In genomic region chr11:47449541-47449940, GRCh38 we compare ENCODE assay signal across 20 cellular contexts. TPM values are rescaled to one million over a fixed set of nuclear protein-coding genes. Genes with fewer than 3 reads are reported as not detected.
"Had no signal": no experiment of that assay in that cellular context is flagged by ENCODE, and none has a peak within 500 bp of the region (broad histone marks: within the 10 kb centered on the region; RNA-seq: fewer than 3 reads in every experiment).

No MANE protein-coding gene starts in this region.

- ATAC-seq: stimulated activated effector memory CD8-positive, alpha-beta T cell treated with anti-CD3 and anti-CD28 coated beads, Interleukin-12 subunit alpha, Interleukin-12 subunit beta, amount 100 ng/mL, for 72 hours; stimulated activated naive CD8-positive, alpha-beta T cell treated with anti-CD3 and anti-CD28 coated beads, Interleukin-15, Interleukin-2, amounts not matched to agents 100 U/mL and 50 U/mL, for 24 hours had no signal

- H3K9me3 ChIP-seq: neutrophil, sigmoid colon, suprapubic skin, thyroid gland, uterus had no signal

- H3K4me3 Mint-ChIP-seq: central memory CD8-positive, alpha-beta T cell; mesothelial cell of epicardium; stimulated activated effector memory CD8-positive, alpha-beta T cell treated with anti-CD3 and anti-CD28 coated beads, Interleukin-12 subunit alpha, Interleukin-12 subunit beta, amount 100 ng/mL, for 72 hours; type B pancreatic cell had no signal

- H3K36me3 Mint-ChIP-seq: mesothelial cell of epicardium; stimulated activated effector memory CD8-positive, alpha-beta T cell treated with anti-CD3 and anti-CD28 coated beads, Interleukin-12 subunit alpha, Interleukin-12 subunit beta, amount 100 ng/mL, for 72 hours; type B pancreatic cell had no signal

- H3K4me1 Mint-ChIP-seq: mesothelial cell of epicardium had no signal

- H3K4me1 ChIP-seq: suprapubic skin, thyroid gland, uterus had no signal

- H3K36me3 ChIP-seq: neutrophil, sigmoid colon, suprapubic skin, thyroid gland, uterus had no signal

- H3K4me3 ChIP-seq: dorsolateral prefrontal cortex, sigmoid colon, suprapubic skin, thyroid gland, uterus had no signal

- H3K27ac ChIP-seq: dorsolateral prefrontal cortex, neutrophil, sigmoid colon, suprapubic skin, thyroid gland, uterus had no signal

- DNase-seq: cortex of kidney; dorsolateral prefrontal cortex; effector CD8-positive, alpha-beta T cell; kidney; left cardiac atrium; sigmoid colon; stimulated activated CD4-positive, alpha-beta T cell treated with anti-CD3 and anti-CD28 coated beads, Interleukin-4, amount 100 ng/mL, for 1 hour; stimulated activated CD8-positive, alpha-beta memory T cell treated with anti-CD3 and anti-CD28 coated beads, Interleukin-4, amount 100 ng/mL, for 48 hours; stimulated activated naive CD8-positive, alpha-beta T cell treated with anti-CD3 and anti-CD28 coated beads, Interleukin-15, Interleukin-2, amounts not matched to agents 100 U/mL and 50 U/mL, for 24 hours; uterus had no signal

- H3K27me3 Mint-ChIP-seq: central memory CD8-positive, alpha-beta T cell; type B pancreatic cell had no signal

- H3K27ac Mint-ChIP-seq: mesothelial cell of epicardium; stimulated activated effector memory CD8-positive, alpha-beta T cell treated with anti-CD3 and anti-CD28 coated beads, Interleukin-12 subunit alpha, Interleukin-12 subunit beta, amount 100 ng/mL, for 72 hours; type B pancreatic cell had no signal

- H3K27me3 ChIP-seq: dorsolateral prefrontal cortex, neutrophil, sigmoid colon, suprapubic skin, thyroid gland, uterus had no signal

- H3K9me3 Mint-ChIP-seq: central memory CD8-positive, alpha-beta T cell; mesothelial cell of epicardium; nephron; stimulated activated effector memory CD8-positive, alpha-beta T cell treated with anti-CD3 and anti-CD28 coated beads, Interleukin-12 subunit alpha, Interleukin-12 subunit beta, amount 100 ng/mL, for 72 hours; type B pancreatic cell had no signal

RNA-seq across cellular contexts. Expression of gene RAPSN, which starts 0.6 kb away (rescaled TPM):
- total RNA-seq: frontal cortex, left cardiac atrium had no signal
- polyA plus RNA-seq: fibroblast of lung had no signal
